In the genomic region with DNA sequence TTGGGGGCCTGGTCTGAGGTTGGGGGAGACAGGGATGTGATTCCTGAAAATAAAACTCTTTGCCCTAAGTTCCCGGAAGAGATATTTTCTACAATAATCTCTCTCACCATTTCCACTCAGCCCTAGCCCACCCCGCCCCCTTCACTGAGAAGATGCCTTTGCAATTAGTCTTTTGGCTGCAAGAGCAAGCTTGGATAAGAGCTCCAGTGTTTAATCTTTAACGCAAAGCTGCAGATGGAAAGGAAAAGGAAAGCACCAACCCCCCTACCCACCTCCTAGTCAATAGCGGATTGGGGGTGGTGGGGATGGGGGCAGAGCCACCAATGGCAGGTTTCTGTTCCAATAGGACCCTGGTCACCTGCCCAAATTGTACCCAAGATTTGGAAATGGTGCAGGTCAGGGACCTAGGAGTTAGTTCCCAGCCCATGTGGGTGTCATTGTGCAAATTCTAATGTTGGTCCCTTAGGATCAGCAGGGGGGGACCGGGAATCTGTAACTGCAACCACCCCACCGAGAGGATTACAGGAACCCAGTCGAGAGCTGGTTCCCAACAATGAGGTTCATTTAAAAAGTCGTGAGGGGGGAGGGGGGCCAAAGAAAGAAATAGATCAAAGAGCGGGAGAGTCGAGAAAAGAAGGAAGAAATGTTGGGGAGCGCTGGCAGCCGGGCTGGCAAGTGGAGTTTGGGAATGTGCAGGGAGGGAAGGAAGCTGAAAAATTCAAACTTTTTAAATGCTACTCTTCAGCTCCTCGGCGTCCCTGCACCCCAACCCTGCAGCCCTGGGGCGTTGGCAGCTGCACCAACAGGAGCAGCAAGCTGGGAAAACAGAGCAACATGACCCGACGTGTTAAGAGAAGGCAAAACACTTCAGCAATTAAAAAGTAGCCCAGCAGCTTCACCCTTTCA, we compare ENCODE assay signal across 8 cellular contexts. TPM values are rescaled to one million over a fixed set of nuclear protein-coding genes. Genes with fewer than 3 reads are reported as not detected.
DNase-seq lines count a peak whose midpoint lies in the region; ATAC-seq and TF ChIP-seq lines count a peak whose summit lies in the region.

No MANE protein-coding gene starts in this region.

- H3K27me3 Mint-ChIP-seq in Calu3 (ENCODE audit: unreplicated experiment): no peaks in the 10 kb centered on the region

- no peak for ATAC-seq in right lobe of liver
- ATAC-seq in HG02870 (IDR thresholded peaks at IDR 0.05; ENCODE audit: unreplicated experiment): no peak
- ATAC-seq in GM19463 (IDR thresholded peaks at IDR 0.05; ENCODE audit: unreplicated experiment): no peak
- no peak for ATAC-seq in GM19351 (IDR thresholded peaks at IDR 0.05; ENCODE audit: unreplicated experiment)

- TF ChIP-seq POLR2A in right lobe of liver (IDR thresholded peaks at IDR 0.05): no peak

- WGBS in right lobe of liver (ENCODE audit: insufficient coverage, low coverage, low lambda C conversion rate, missing lambda C conversion rate): 2% methylated on average over 17 of the region's 17 CpGs
- 5% methylated on average over 17 of the region's 17 CpGs for WGBS in thymus

- H3K4me1 ChIP-seq in right lobe of liver: peaks cover 0 to 19% (median 1%) of the 10 kb centered on the region in 4 donors
- H3K4me1 ChIP-seq in thymus (ENCODE audit: control insufficient read depth, insufficient read depth, low read length): peaks cover 11% of the 10 kb centered on the region

- H3K4me3 ChIP-seq in LNCaP clone FGC (ENCODE audit: low read depth, low read length) (peak overlapping the region; percentile 96), brain microvascular endothelial cell (ENCODE audit: low read depth, low read length) (peak overlapping the region; percentile 81), right lobe of liver (peak overlapping the region; percentile 90 to 95 (median 93)), thymus (ENCODE audit: low read length) (peak overlapping the region; percentile 95)

- CTCF ChIA-PET in Calu3 (lab: Charles Lee): interaction anchor here (0.6 to 1.8 kb wide), 7 partner anchors 23 to 544 kb away, joined by 3 to 6 read pairs (median 4); no protein-coding TSS in a partner anchor

- TF ChIP-seq CTCF in Calu3 (IDR thresholded peaks at IDR 0.05; ENCODE audit: unreplicated experiment): no peak
- TF ChIP-seq CTCF in LNCaP clone FGC (IDR thresholded peaks at IDR 0.05; ENCODE audit: control insufficient read depth, extremely low read depth, insufficient read depth): no peak
- TF ChIP-seq CTCF in brain microvascular endothelial cell (IDR thresholded peaks at IDR 0.05; ENCODE audit: low read depth, low read length, missing control alignments): no peak
- TF ChIP-seq CTCF in right lobe of liver (IDR thresholded peaks at IDR 0.05): no peak

- in situ Hi-C loops in brain microvascular endothelial cell (cut with HindIII; ENCODE audit: low pct_ligation_motif_present, low sequenced_read_pairs): no loop called here

- peaks cover 11% of the 10 kb centered on the region for H3K4me1 Mint-ChIP-seq in Calu3 (ENCODE audit: low read depth, unreplicated experiment)

- peak overlapping the region; percentile 81 for H3K27ac Mint-ChIP-seq in Calu3 (ENCODE audit: unreplicated experiment)

- no TSS peak for BruUV-seq in Calu3 (replicated peaks; lab: Mats Ljungman, UMichigan)

- H3K36me3 Mint-ChIP-seq in Calu3 (ENCODE audit: insufficient read depth, unreplicated experiment): peaks cover 100% of the 10 kb centered on the region

- peak; percentile 29 for DNase-seq in Calu3
- no peak for DNase-seq in LNCaP clone FGC (ENCODE audit: low read depth)
- no peak for DNase-seq in brain microvascular endothelial cell
- no peak for DNase-seq in right lobe of liver

- H3K36me3 ChIP-seq in brain microvascular endothelial cell (replicated peaks) (peaks cover 34% of the 10 kb centered on the region), right lobe of liver (peaks cover 0 to 53% (median 22%) of the 10 kb centered on the region in 4 donors), thymus (ENCODE audit: control insufficient read depth, insufficient read depth) (peaks cover 28% of the 10 kb centered on the region)

- H3K27me3 ChIP-seq in brain microvascular endothelial cell (replicated peaks) (no peaks in the 10 kb centered on the region), right lobe of liver (no peaks in the 10 kb centered on the region), thymus (ENCODE audit: control insufficient read depth, insufficient read depth) (no peaks in the 10 kb centered on the region)

- intact Hi-C loops in Calu3 (cut with micrococcal nuclease; ENCODE audit: unreplicated experiment) (no loop called here), right lobe of liver (cut with DNase I) (no loop called here)

- H3K9me3 ChIP-seq in right lobe of liver (no peaks in the 10 kb centered on the region), thymus (ENCODE audit: control insufficient read depth) (no peaks in the 10 kb centered on the region)

- peak overlapping the region; percentile 98 for H3K27ac ChIP-seq in brain microvascular endothelial cell
- peak overlapping the region; percentile 97 to 100 (median 100) for H3K27ac ChIP-seq in right lobe of liver
- H3K27ac ChIP-seq in thymus (ENCODE audit: low read depth): peak overlapping the region; percentile 96

- H3K9me3 Mint-ChIP-seq in Calu3 (ENCODE audit: low read depth, unreplicated experiment): no peaks in the 10 kb centered on the region

- peak overlapping the region; percentile 85 for H3K4me3 Mint-ChIP-seq in Calu3 (ENCODE audit: low read depth, unreplicated experiment)

RNA-seq across cellular contexts. Expression of gene ZFP36L1, which starts 1.5 kb away (rescaled TPM):
- 208 and 240 TPM in 2 replicates for total RNA-seq in Calu3 (2022)
- total RNA-seq in right lobe of liver: 100 to 1,000 TPM; 109 to 298 (median 218) TPM
- polyA plus RNA-seq in thymus: 109 TPM
